In the genomic region with DNA sequence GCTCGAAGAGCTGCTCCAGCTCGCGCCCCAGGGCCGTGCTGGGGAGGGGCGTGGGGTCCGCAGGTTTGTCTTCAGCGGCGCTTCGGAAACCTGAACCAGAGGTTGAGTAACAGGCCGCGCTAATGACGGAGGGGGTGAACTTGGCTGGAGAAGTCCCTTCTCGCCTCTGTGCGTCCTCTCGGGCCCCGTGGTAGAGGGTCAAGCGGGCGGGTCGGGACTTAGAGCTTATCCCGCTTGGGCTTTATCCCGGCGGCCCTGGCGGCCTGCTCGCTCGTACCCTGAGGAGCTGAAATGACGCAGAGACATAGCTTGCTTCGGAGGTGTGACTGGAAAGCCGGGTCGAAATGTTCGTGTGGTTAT, we compare ENCODE assay signal across 8 cellular contexts. TPM values are rescaled to one million over a fixed set of nuclear protein-coding genes. Genes with fewer than 3 reads are reported as not detected.
DNase-seq lines count a peak whose midpoint lies in the region; ATAC-seq and TF ChIP-seq lines count a peak whose summit lies in the region.

No MANE protein-coding gene starts in this region.

- POLR2A ChIA-PET in SK-N-SH (lab: Yijun Ruan, JAX): interaction anchor here (1.0 to 2.0 kb wide), 3 partner anchors 13 to 23 kb away, joined by 3 to 6 read pairs (median 4); no protein-coding TSS in a partner anchor

- 0 out of 2 replicates have a peak overlapping the region, but pooled peaks have one; percentile 49 for H2AFZ ChIP-seq in SK-N-SH (ENCODE audit: low read depth)

- WGBS in SK-N-SH (ENCODE audit: low lambda C conversion rate): 0% methylated on average over 5 of the region's 30 CpGs
- 0 to 1% methylated on average over 25 to 29 of the region's 30 CpGs for WGBS in lower leg skin, 2 donors

- no peaks in the 10 kb centered on the region for H3K9me3 ChIP-seq in SK-N-SH

- no peak for TF ChIP-seq POLR2A in lower leg skin (IDR thresholded peaks at IDR 0.05)

- H3K4me3 ChIP-seq in SK-N-SH (ENCODE audit: low read depth in 2 of 2, low read length in 1 of 2) (peak overlapping the region; percentile 89 to 94), lower leg skin (ENCODE audit: low read depth, poor library complexity, severe bottlenecking) (peak overlapping the region; percentile 82)

- intact Hi-C loops in lower leg skin (cut with DNase I; ENCODE audit: low total_unique reads): no loop called here

- peak overlapping the region; percentile 88 to 93 for H3K27ac ChIP-seq in SK-N-SH (ENCODE audit: low read depth in 2 of 2, low read length in 1 of 2)
- peak overlapping the region; percentile 90 for H3K27ac ChIP-seq in cingulate gyrus (ENCODE audit: low read depth, low read length)

- H3K79me2 ChIP-seq in SK-N-SH (ENCODE audit: insufficient read depth): peaks cover 98% of the 10 kb centered on the region

- DNase-seq in ACHN: peak; percentile 55
- DNase-seq in SK-N-SH: no peak
- peak; percentile 20 to 92 for DNase-seq in lower leg skin (ENCODE audit: low spot score in 2 of 2)
- DNase-seq in stimulated activated CD8-positive, alpha-beta memory T cell treated with anti-CD3 and anti-CD28 coated beads, Interleukin-7, amount 100 ng/mL, for 4 hours (ENCODE audit: low read depth in 2 of 2): peak; percentile 2 to 10
- no peak for DNase-seq in NCI-H187 treated with DMSO at 0.1 percent for 48 hours (lab: John Stamatoyannopoulos, UW)

- H3K36me3 ChIP-seq in SK-N-SH (replicated peaks in 1 of 2; ENCODE audit: control insufficient read depth in 1 of 2, insufficient read depth in 2 of 2, low read length in 1 of 2): peaks cover 8 to 19% of the 10 kb centered on the region in 2 experiments

- H4K20me1 ChIP-seq in SK-N-SH (ENCODE audit: insufficient read depth): peaks cover 16% of the 10 kb centered on the region

- H3K9ac ChIP-seq in SK-N-SH: peak overlapping the region; percentile 88

- CTCF ChIA-PET in SK-N-SH (lab: Yijun Ruan, JAX): interaction anchor here (0.6 to 1.4 kb wide), 4 partner anchors 70 to 892 kb away, joined by 3 to 4 read pairs (median 3); no protein-coding TSS in a partner anchor

- H3K4me2 ChIP-seq in SK-N-SH: peak overlapping the region; percentile 92

- no peak for TF ChIP-seq RAD21 in SK-N-SH (IDR thresholded peaks at IDR 0.05; ENCODE audit: low read length)

- H3K4me1 ChIP-seq in SK-N-SH (ENCODE audit: control insufficient read depth in 1 of 2, insufficient read depth in 2 of 2, low read depth in 1 of 2, low read length in 1 of 2): peaks cover 6 to 8% of the 10 kb centered on the region in 2 experiments; a peak in 3 of 4 replicates

- H3K9me2 ChIP-seq in SK-N-SH: no peaks in the 10 kb centered on the region

- in situ Hi-C loops in ACHN (cut with HindIII; ENCODE audit: low pct_ligation_motif_present, low pct_unique_long_range_greater_than_20kb, low sequenced_read_pairs): no loop called here

- ATAC-seq in GM18858 (IDR thresholded peaks at IDR 0.05; ENCODE audit: unreplicated experiment): peak; percentile 1
- ATAC-seq in HG03175 (IDR thresholded peaks at IDR 0.05; ENCODE audit: unreplicated experiment): peak; percentile 30

- H3K27me3 ChIP-seq in SK-N-SH (ENCODE audit: insufficient read depth): no peaks in the 10 kb centered on the region

- TF ChIP-seq CTCF in SK-N-SH (IDR thresholded peaks at IDR 0.05) (no peak), lower leg skin (IDR thresholded peaks at IDR 0.05) (no peak)

- H3F3A ChIP-seq in SK-N-SH (replicated peaks; ENCODE audit: insufficient read depth): peaks cover 10% of the 10 kb centered on the region

- no peak for TF ChIP-seq EP300 in SK-N-SH (IDR thresholded peaks at IDR 0.05; ENCODE audit: borderline replicate concordance in 1 of 2, low read depth in 1 of 2, low read length in 1 of 2)

TF ChIP-seq in SK-N-SH, 30 proteins besides CTCF, POLR2A, EP300 and RAD21:
- TF ChIP-seq GABPA (IDR thresholded peaks at IDR 0.05; ENCODE audit: low read depth): no peak
- TF ChIP-seq POLR2AphosphoS5 (IDR thresholded peaks at IDR 0.05; ENCODE audit: low read depth, low read length): no peak
- no peak for TF ChIP-seq CHD2 (IDR thresholded peaks at IDR 0.05; ENCODE audit: low read length, partially characterized antibody)
- no peak for TF ChIP-seq TCF12 (IDR thresholded peaks at IDR 0.05)
- no peak for TF ChIP-seq RCOR1 (IDR thresholded peaks at IDR 0.05; ENCODE audit: low read length)
- no peak for TF ChIP-seq JUND (IDR thresholded peaks at IDR 0.05)
- no peak for TF ChIP-seq RXRA (IDR thresholded peaks at IDR 0.05; ENCODE audit: borderline replicate concordance, low read depth)
- TF ChIP-seq, protein P1, sequence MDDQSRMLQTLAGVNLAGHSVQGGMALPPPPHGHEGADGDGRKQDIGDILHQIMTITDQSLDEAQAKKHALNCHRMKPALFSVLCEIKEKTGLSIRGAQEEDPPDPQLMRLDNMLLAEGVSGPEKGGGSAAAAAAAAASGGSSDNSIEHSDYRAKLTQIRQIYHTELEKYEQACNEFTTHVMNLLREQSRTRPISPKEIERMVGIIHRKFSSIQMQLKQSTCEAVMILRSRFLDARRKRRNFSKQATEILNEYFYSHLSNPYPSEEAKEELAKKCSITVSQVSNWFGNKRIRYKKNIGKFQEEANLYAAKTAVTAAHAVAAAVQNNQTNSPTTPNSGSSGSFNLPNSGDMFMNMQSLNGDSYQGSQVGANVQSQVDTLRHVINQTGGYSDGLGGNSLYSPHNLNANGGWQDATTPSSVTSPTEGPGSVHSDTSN (IDR thresholded peaks at IDR 0.05): no peak
- TF ChIP-seq, protein P2, sequence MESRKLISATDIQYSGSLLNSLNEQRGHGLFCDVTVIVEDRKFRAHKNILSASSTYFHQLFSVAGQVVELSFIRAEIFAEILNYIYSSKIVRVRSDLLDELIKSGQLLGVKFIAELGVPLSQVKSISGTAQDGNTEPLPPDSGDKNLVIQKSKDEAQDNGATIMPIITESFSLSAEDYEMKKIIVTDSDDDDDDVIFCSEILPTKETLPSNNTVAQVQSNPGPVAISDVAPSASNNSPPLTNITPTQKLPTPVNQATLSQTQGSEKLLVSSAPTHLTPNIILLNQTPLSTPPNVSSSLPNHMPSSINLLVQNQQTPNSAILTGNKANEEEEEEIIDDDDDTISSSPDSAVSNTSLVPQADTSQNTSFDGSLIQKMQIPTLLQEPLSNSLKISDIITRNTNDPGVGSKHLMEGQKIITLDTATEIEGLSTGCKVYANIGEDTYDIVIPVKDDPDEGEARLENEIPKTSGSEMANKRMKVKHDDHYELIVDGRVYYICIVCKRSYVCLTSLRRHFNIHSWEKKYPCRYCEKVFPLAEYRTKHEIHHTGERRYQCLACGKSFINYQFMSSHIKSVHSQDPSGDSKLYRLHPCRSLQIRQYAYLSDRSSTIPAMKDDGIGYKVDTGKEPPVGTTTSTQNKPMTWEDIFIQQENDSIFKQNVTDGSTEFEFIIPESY (IDR thresholded peaks at IDR 0.05; ENCODE audit: borderline replicate concordance, low read depth): no peak
- no peak for TF ChIP-seq FOXM1 (IDR thresholded peaks at IDR 0.05; ENCODE audit: low read depth)
- TF ChIP-seq SMC3 (IDR thresholded peaks at IDR 0.05; ENCODE audit: low read depth, low read length): no peak
- no peak for TF ChIP-seq NRF1 (IDR thresholded peaks at IDR 0.05; ENCODE audit: low read depth, low read length)
- TF ChIP-seq, protein P3, sequence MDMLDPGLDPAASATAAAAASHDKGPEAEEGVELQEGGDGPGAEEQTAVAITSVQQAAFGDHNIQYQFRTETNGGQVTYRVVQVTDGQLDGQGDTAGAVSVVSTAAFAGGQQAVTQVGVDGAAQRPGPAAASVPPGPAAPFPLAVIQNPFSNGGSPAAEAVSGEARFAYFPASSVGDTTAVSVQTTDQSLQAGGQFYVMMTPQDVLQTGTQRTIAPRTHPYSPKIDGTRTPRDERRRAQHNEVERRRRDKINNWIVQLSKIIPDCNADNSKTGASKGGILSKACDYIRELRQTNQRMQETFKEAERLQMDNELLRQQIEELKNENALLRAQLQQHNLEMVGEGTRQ (IDR thresholded peaks at IDR 0.05; ENCODE audit: borderline replicate concordance, low read depth, low read length): no peak
- TF ChIP-seq EZH2phosphoT487 (IDR thresholded peaks at IDR 0.05; ENCODE audit: borderline replicate concordance, low read depth): no peak

RNA-seq across cellular contexts. Expression of a gene that starts 0.5 kb away (rescaled TPM):
- 12.7 and 15.0 TPM in 2 replicates for polyA plus RNA-seq in SK-N-SH (2012; rRNA removed)
- polyA plus RNA-seq in SK-N-SH (2012; cell fraction: cytosol; rRNA removed): 14.3 and 15.4 TPM in 2 replicates
- polyA plus RNA-seq in SK-N-SH (2012; cell fraction: nucleus; rRNA removed): 15.9 and 28.5 TPM in 2 replicates
- total RNA-seq in lower leg skin: 10 to 100 TPM; 19.3 to 24.2 (median 21.6) TPM

RNA-seq across cellular contexts. Expression of a gene that starts 0.6 kb away (rescaled TPM):
- 10.6 and 11.3 TPM in 2 replicates for polyA plus RNA-seq in SK-N-SH (2012; rRNA removed)
- 10.9 and 12.1 TPM in 2 replicates for polyA plus RNA-seq in SK-N-SH (2012; cell fraction: cytosol; rRNA removed)
- polyA plus RNA-seq in SK-N-SH (2012; cell fraction: nucleus; rRNA removed): 8.0 and 10.0 TPM in 2 replicates
- 1 to 10 TPM; 4.9 to 9.7 (median 6.3) TPM for total RNA-seq in lower leg skin

Comparison
In these comparisons a context has a peak if more than half of its experiments do, and no peak if none do; other contexts are left out.
1. DNase-seq: peak in ACHN (single experiment), lower leg skin (2 of 2) and stimulated activated CD8-positive, alpha-beta memory T cell treated with anti-CD3 and anti-CD28 coated beads, Interleukin-7, amount 100 ng/mL, for 4 hours (2 of 2); none in SK-N-SH (single experiment) and NCI-H187 treated with DMSO at 0.1 percent for 48 hours (single experiment).